In genomic region chr14:103332143-103332919, GRCh38 we compare ENCODE assay signal across 8 cellular contexts. TPM values are rescaled to one million over a fixed set of nuclear protein-coding genes. Genes with fewer than 3 reads are reported as not detected.
DNase-seq lines count a peak whose midpoint lies in the region; ATAC-seq and TF ChIP-seq lines count a peak whose summit lies in the region.

No MANE protein-coding gene starts in this region.

- ATAC-seq in GM18870 (IDR thresholded peaks at IDR 0.05; ENCODE audit: unreplicated experiment), result no peak
- ATAC-seq in GM18909 (IDR thresholded peaks at IDR 0.05; ENCODE audit: poor library complexity, unreplicated experiment), result no peak

- DNase-seq in Karpas-422, result peak; percentile 78
- peak; percentile 30 for DNase-seq in adipocyte (ENCODE audit: low read depth)
- no peak for DNase-seq in adrenal gland
- DNase-seq in DMS153 treated with DMSO at 0.1 percent for 48 hours (lab: John Stamatoyannopoulos, UW; ENCODE audit: unreplicated experiment), result no peak

- H3K4me1 ChIP-seq in Karpas-422 (ENCODE audit: low read length), result peaks cover 65% of the 10 kb centered on the region
- H3K4me1 ChIP-seq in adipocyte (ENCODE audit: control insufficient read depth, insufficient read depth, low read length), result peaks cover 39% of the 10 kb centered on the region
- peaks cover 28% of the 10 kb centered on the region for H3K4me1 ChIP-seq in mucosa of stomach (ENCODE audit: control insufficient read depth, insufficient read depth, low read length)
- H3K4me1 ChIP-seq in adrenal gland (replicated peaks in 1 of 2), result peaks cover 16 to 29% of the 10 kb centered on the region in 2 donors

- TF ChIP-seq CTCF in C4-2B (conservative IDR thresholded peaks at IDR 0.05) (no peak), adrenal gland (IDR thresholded peaks at IDR 0.05) (no peak)

- no peak for TF ChIP-seq POLR2A in adrenal gland (IDR thresholded peaks at IDR 0.05)

- H3K4me2 ChIP-seq in Karpas-422 (ENCODE audit: low read depth, low read length, poor library complexity, severe bottlenecking), result peak overlapping the region; percentile 89

- intact Hi-C loops in adrenal gland (cut with DNase I), result loop anchor here in 1 of 2 donors (10.0 kb wide), 1 partner anchor 162 kb away; no protein-coding TSS in a partner anchor

- H3K36me3 ChIP-seq in Karpas-422 (ENCODE audit: insufficient read depth, low read length), result peaks cover 23% of the 10 kb centered on the region
- peaks cover 19% of the 10 kb centered on the region for H3K36me3 ChIP-seq in adipocyte (ENCODE audit: control insufficient read depth, insufficient read depth, low read length, severe bottlenecking)
- H3K36me3 ChIP-seq in mucosa of stomach (ENCODE audit: control insufficient read depth, insufficient read depth, low read length), result peaks cover 17% of the 10 kb centered on the region
- H3K36me3 ChIP-seq in adrenal gland (replicated peaks in 1 of 2), result peaks cover 0 to 23% of the 10 kb centered on the region in 2 donors

- peaks cover 27% of the 10 kb centered on the region for H4K20me1 ChIP-seq in Karpas-422 (ENCODE audit: insufficient read depth, low read depth, low read length)

- H3K9me3 ChIP-seq in Karpas-422 (ENCODE audit: low read length) (no peaks in the 10 kb centered on the region), adipocyte (ENCODE audit: control insufficient read depth, low read length) (no peaks in the 10 kb centered on the region), mucosa of stomach (ENCODE audit: control insufficient read depth, low read length) (no peaks in the 10 kb centered on the region), adrenal gland (replicated peaks in 1 of 3) (no peaks in the 10 kb centered on the region)

- H3K9ac ChIP-seq in Karpas-422 (ENCODE audit: low read length) (peak overlapping the region; percentile 90), adipocyte (ENCODE audit: low read length) (peak overlapping the region; percentile 100), mucosa of stomach (ENCODE audit: low read length) (peak overlapping the region; percentile 100)

- no peak overlapping the region for H2AFZ ChIP-seq in Karpas-422 (ENCODE audit: low read length)

- WGBS in adrenal gland, 4 donors, result 81 to 89% (median 84%) methylated on average over 9 of the region's 9 CpGs

- H3K27ac ChIP-seq in C4-2B (peak overlapping the region; percentile 97), Karpas-422 (ENCODE audit: low read length) (peak overlapping the region; percentile 66), adrenal gland (peak overlapping the region in 2 of 5 donors; percentile 100)

- no peaks in the 10 kb centered on the region for H3K9me2 ChIP-seq in Karpas-422 (replicated peaks; ENCODE audit: insufficient read depth, low read length)

- H3K79me2 ChIP-seq in Karpas-422 (ENCODE audit: low read length), result peaks cover 30% of the 10 kb centered on the region

- no peaks in the 10 kb centered on the region for H3K27me3 ChIP-seq in Karpas-422 (ENCODE audit: low read length)
- no peaks in the 10 kb centered on the region for H3K27me3 ChIP-seq in adipocyte (replicated peaks; ENCODE audit: control insufficient read depth, insufficient read depth, low read length)
- no peaks in the 10 kb centered on the region for H3K27me3 ChIP-seq in mucosa of stomach (ENCODE audit: control insufficient read depth, insufficient read depth, low read length)
- no peaks in the 10 kb centered on the region for H3K27me3 ChIP-seq in adrenal gland

- H3K4me3 ChIP-seq in Karpas-422 (ENCODE audit: low read length), result peak overlapping the region; percentile 73
- peak overlapping the region; percentile 98 for H3K4me3 ChIP-seq in adipocyte (ENCODE audit: low read length)
- no peak overlapping the region for H3K4me3 ChIP-seq in mucosa of stomach (ENCODE audit: low read length)
- H3K4me3 ChIP-seq in adrenal gland, result peak overlapping the region in 1 of 4 donors; percentile 98

RNA-seq across cellular contexts. Expression of gene EIF5, which starts 1.7 kb away (rescaled TPM):
- 133 and 180 TPM in 2 replicates for total RNA-seq in Karpas-422 (2014; rRNA removed; shearing (Covaris generic); ENCODE audit: low replicate concordance)
- total RNA-seq in adrenal gland, result 100 to 1,000 TPM; 165 to 555 (median 260) TPM
- polyA plus RNA-seq in adrenal gland, result 100 to 1,000 TPM in 1 of 3 donors, 10 to 100 TPM in 2; 35.7 to 316 (median 49.1) TPM

RNA-seq across cellular contexts. Expression of gene MARK3, which starts 52.9 kb away (rescaled TPM):
- 94.5 and 113 TPM in 2 replicates for total RNA-seq in Karpas-422 (2014; rRNA removed; shearing (Covaris generic); ENCODE audit: low replicate concordance)
- 100 to 1,000 TPM in 3 of 8 donors, 10 to 100 TPM in 5; 73.1 to 144 (median 94.6) TPM for total RNA-seq in adrenal gland
- 100 to 1,000 TPM in 2 of 3 donors, 10 to 100 TPM in 1; 89.5 to 233 (median 172) TPM for polyA plus RNA-seq in adrenal gland

Comparison
In these comparisons a context has a peak if more than half of its experiments do, and no peak if none do; other contexts are left out.
1. DNase-seq: peak in Karpas-422 (single experiment) and adipocyte (single experiment); none in adrenal gland (0 of 7) and DMS153 treated with DMSO at 0.1 percent for 48 hours (single experiment).
2. Peak in every context shown above with its lines, with median percentiles within 50 percentile points of each other: H3K9ac ChIP-seq.